In genomic region chr9:99269429-99269828, GRCh38 we compare ENCODE assay signal across 23 cellular contexts. TPM values are rescaled to one million over a fixed set of nuclear protein-coding genes. Genes with fewer than 3 reads are reported as not detected.
A peak's percentile ranks its signal among the peaks of the same experiment; 100 is the strongest.
DNase-seq lines count a peak whose midpoint lies in the region; ATAC-seq and TF ChIP-seq lines count a peak whose summit lies in the region.
"Had no signal": no experiment of that assay in that cellular context is flagged by ENCODE, and none has a peak within 500 bp of the region (broad histone marks: within the 10 kb centered on the region; RNA-seq: fewer than 3 reads in every experiment).

No MANE protein-coding gene starts in this region.

- H3K23ac ChIP-seq in mesenchymal stem cell (ENCODE audit: low read length in 2 of 2), result no peak overlapping the region

- ATAC-seq in heart right ventricle, result no peak
- ATAC-seq: body of pancreas, foreskin keratinocyte, left colon, Panc1, right lobe of liver had no signal

- no peaks in the 10 kb centered on the region for H3K27me3 ChIP-seq in mesenchymal stem cell (ENCODE audit: control insufficient read depth in 1 of 2, insufficient read depth in 1 of 2, low read length in 2 of 2)
- H3K27me3 ChIP-seq in tibial artery, result no peaks in the 10 kb centered on the region
- no peaks in the 10 kb centered on the region for H3K27me3 ChIP-seq in heart right ventricle
- H3K27me3 ChIP-seq: body of pancreas, neutrophil, right lobe of liver, stomach had no signal

- WGBS in mesenchymal stem cell, result 69% methylated on average over 2 of the region's 2 CpGs
- 80% methylated on average over 2 of the region's 2 CpGs for WGBS in heart right ventricle, 2 donors

- peak overlapping the region; percentile 80 for H3K9ac ChIP-seq in mesenchymal stem cell (ENCODE audit: low read length)

- H3K27ac Mint-ChIP-seq in chondrocyte (ENCODE audit: unreplicated experiment), result peak overlapping the region; percentile 81

- H2BK5ac ChIP-seq in mesenchymal stem cell (ENCODE audit: low read depth, low read length, poor library complexity, severe bottlenecking), result no peak overlapping the region

- no peak overlapping the region for H4K8ac ChIP-seq in mesenchymal stem cell (ENCODE audit: low read length)

- H3K36me3 Mint-ChIP-seq in chondrocyte (ENCODE audit: low read depth), result no peaks in the 10 kb centered on the region

- H3K9me3 Mint-ChIP-seq in chondrocyte (ENCODE audit: low read depth), result no peaks in the 10 kb centered on the region

- H3K4ac ChIP-seq in mesenchymal stem cell (ENCODE audit: low read depth in 1 of 2, low read length in 2 of 2), result no peak overlapping the region

- H3K4me1 ChIP-seq in mesenchymal stem cell (ENCODE audit: control insufficient read depth, insufficient read depth, low read depth, low read length) (peaks cover 1% of the 10 kb centered on the region), tibial artery (peaks cover 0 to 6% (median 3%) of the 10 kb centered on the region in 4 donors), heart right ventricle (peaks cover 0 to 12% (median 6%) of the 10 kb centered on the region in 9 donors)
- H3K4me1 ChIP-seq: foreskin keratinocyte had no signal

- no peak overlapping the region for H2AK5ac ChIP-seq in mesenchymal stem cell (ENCODE audit: low read length, severe bottlenecking)

- H3K4me3 ChIP-seq in AG09309 (ENCODE audit: control insufficient read depth, low read depth, low read length) (no peak overlapping the region), mesenchymal stem cell (ENCODE audit: insufficient read depth in 1 of 2, low read depth in 1 of 2, low read length in 2 of 2) (no peak overlapping the region), tibial artery (no peak overlapping the region), heart right ventricle (no peak overlapping the region)
- H3K4me3 ChIP-seq: body of pancreas, right lobe of liver, SK-N-MC, stomach had no signal

- no peak for TF ChIP-seq CTCF in AG09309 (IDR thresholded peaks at IDR 0.05; ENCODE audit: control insufficient read depth, insufficient read depth, low read depth, low read length, missing control alignments)
- TF ChIP-seq CTCF in chondrocyte (IDR thresholded peaks at IDR 0.05), result no peak
- TF ChIP-seq CTCF in tibial artery (IDR thresholded peaks at IDR 0.05), result no peak
- no peak for TF ChIP-seq CTCF in heart right ventricle (IDR thresholded peaks at IDR 0.05)

- H3K79me1 ChIP-seq in mesenchymal stem cell (replicated peaks; ENCODE audit: low read length, poor library complexity, severe bottlenecking), result no peaks in the 10 kb centered on the region

- H3K18ac ChIP-seq in mesenchymal stem cell (ENCODE audit: low read depth in 1 of 2, low read length in 2 of 2), result no peak overlapping the region

- H3K14ac ChIP-seq in mesenchymal stem cell (ENCODE audit: low read length in 2 of 2), result no peak overlapping the region

- no peaks in the 10 kb centered on the region for H3K9me3 ChIP-seq in mesenchymal stem cell (ENCODE audit: control insufficient read depth, low read length)
- no peaks in the 10 kb centered on the region for H3K9me3 ChIP-seq in tibial artery
- H3K9me3 ChIP-seq in heart right ventricle, result no peaks in the 10 kb centered on the region
- H3K9me3 ChIP-seq: body of pancreas, neutrophil, right lobe of liver, stomach had no signal

- intact Hi-C loops in tibial artery (cut with DNase I; ENCODE audit: low total_unique reads) (no loop called here), head of caudate nucleus (cut with DNase I) (no loop called here), heart right ventricle (cut with DNase I) (loop anchor here in 4 of 10 donors (5.0 to 10.0 kb wide), 7 partner anchors 85 to 945 kb away; no protein-coding TSS in a partner anchor)

- no peak overlapping the region for H2BK15ac ChIP-seq in mesenchymal stem cell (ENCODE audit: low read depth, poor library complexity, severe bottlenecking)

- no peaks in the 10 kb centered on the region for H3K36me3 ChIP-seq in mesenchymal stem cell (ENCODE audit: control insufficient read depth in 1 of 2, insufficient read depth in 2 of 2, low read depth in 1 of 2, low read length in 2 of 2)
- no peaks in the 10 kb centered on the region for H3K36me3 ChIP-seq in tibial artery
- H3K36me3 ChIP-seq in heart right ventricle, result no peaks in the 10 kb centered on the region
- H3K36me3 ChIP-seq: neutrophil, right lobe of liver, stomach had no signal

- DNase-seq in AG09309 (ENCODE audit: low read depth) (peak; percentile 90), M059J (ENCODE audit: low read depth) (peak; percentile 82), chondrocyte (ENCODE audit: low spot score) (no peak), mesenchymal stem cell (peak; percentile 31), tibial artery (no peak), putamen (ENCODE audit: low spot score) (no peak), head of caudate nucleus (no peak), heart right ventricle (no peak)
- DNase-seq: activated CD4-positive, alpha-beta T cell treated with anti-CD3 and anti-CD28 coated beads for 4 hours; activated naive CD4-positive, alpha-beta T cell; body of pancreas; KG1; left colon; NCI-H1417; NCI-H2171; NCI-H82; right lobe of liver; stimulated activated CD4-positive, alpha-beta T cell treated with anti-CD3 and anti-CD28 coated beads, Interleukin-2, amount 100 ng/mL, for 24 hours; stomach had no signal

- H3K27ac ChIP-seq in mesenchymal stem cell (ENCODE audit: low read length, poor library complexity, severe bottlenecking) (no peak overlapping the region), tibial artery (no peak overlapping the region), heart right ventricle (no peak overlapping the region)
- H3K27ac ChIP-seq: body of pancreas, foreskin keratinocyte, neutrophil, right lobe of liver, SK-N-MC, stomach had no signal

- H2BK120ac ChIP-seq in mesenchymal stem cell (ENCODE audit: low read depth, low read length), result no peak overlapping the region

- H2AFZ ChIP-seq in mesenchymal stem cell (ENCODE audit: low read depth, low read length), result no peak overlapping the region

- H2BK12ac ChIP-seq in mesenchymal stem cell (ENCODE audit: low read length in 2 of 2), result no peak overlapping the region

- no peak overlapping the region for H3K4me2 ChIP-seq in mesenchymal stem cell (ENCODE audit: low read length, poor library complexity, severe bottlenecking)

- no peaks in the 10 kb centered on the region for H3K27me3 Mint-ChIP-seq in chondrocyte (ENCODE audit: low read depth)

- no peak overlapping the region for H4K91ac ChIP-seq in mesenchymal stem cell (ENCODE audit: low read length)

- H3K4me3 Mint-ChIP-seq in chondrocyte (ENCODE audit: unreplicated experiment), result no peak overlapping the region

- peaks cover 15% of the 10 kb centered on the region for H3K4me1 Mint-ChIP-seq in chondrocyte (ENCODE audit: low read depth)

RNA-seq across cellular contexts. Expression of gene SEC61B, which starts 47.3 kb away (rescaled TPM):
- 235 and 239 TPM in 2 replicates for total RNA-seq in M059J (2014; rRNA removed; shearing (Covaris generic))
- total RNA-seq in chondrocyte (167 to 218 TPM (median 181 TPM) in 3 replicates), heart right ventricle (10 to 100 TPM; 24.1 to 72.6 (median 32.9) TPM)
- polyA plus RNA-seq in mesenchymal stem cell (2013, experiment 1 of 2), result 670 TPM
- 669 TPM for polyA plus RNA-seq in mesenchymal stem cell (2013, experiment 2 of 2)
- 100 to 1,000 TPM in 1 of 2 donors, 10 to 100 TPM in 1; 77.5 to 177 TPM for polyA plus RNA-seq in heart right ventricle

RNA-seq across cellular contexts. Expression of gene ALG2, which starts 47.7 kb away (rescaled TPM):
- total RNA-seq in M059J (2014; rRNA removed; shearing (Covaris generic)), result 70.9 and 76.9 TPM in 2 replicates
- 32.2 to 34.3 TPM (median 33.9 TPM) in 3 replicates for total RNA-seq in chondrocyte
- 42.9 TPM for polyA plus RNA-seq in mesenchymal stem cell (2013, experiment 1 of 2)
- 44.0 TPM for polyA plus RNA-seq in mesenchymal stem cell (2013, experiment 2 of 2)
- 10 to 100 TPM; 10.6 to 27.3 (median 15.0) TPM for total RNA-seq in heart right ventricle
- 10 to 100 TPM; 12.1 to 17.7 TPM for polyA plus RNA-seq in heart right ventricle

Comparison
In these comparisons a context has a peak if more than half of its experiments do, and no peak if none do; other contexts are left out.
1. DNase-seq: peak in AG09309 (single experiment), M059J (single experiment) and mesenchymal stem cell (single experiment); none in chondrocyte (single experiment), tibial artery (0 of 2), putamen (single experiment), head of caudate nucleus (0 of 42) and heart right ventricle (0 of 2).